In the genomic region with DNA sequence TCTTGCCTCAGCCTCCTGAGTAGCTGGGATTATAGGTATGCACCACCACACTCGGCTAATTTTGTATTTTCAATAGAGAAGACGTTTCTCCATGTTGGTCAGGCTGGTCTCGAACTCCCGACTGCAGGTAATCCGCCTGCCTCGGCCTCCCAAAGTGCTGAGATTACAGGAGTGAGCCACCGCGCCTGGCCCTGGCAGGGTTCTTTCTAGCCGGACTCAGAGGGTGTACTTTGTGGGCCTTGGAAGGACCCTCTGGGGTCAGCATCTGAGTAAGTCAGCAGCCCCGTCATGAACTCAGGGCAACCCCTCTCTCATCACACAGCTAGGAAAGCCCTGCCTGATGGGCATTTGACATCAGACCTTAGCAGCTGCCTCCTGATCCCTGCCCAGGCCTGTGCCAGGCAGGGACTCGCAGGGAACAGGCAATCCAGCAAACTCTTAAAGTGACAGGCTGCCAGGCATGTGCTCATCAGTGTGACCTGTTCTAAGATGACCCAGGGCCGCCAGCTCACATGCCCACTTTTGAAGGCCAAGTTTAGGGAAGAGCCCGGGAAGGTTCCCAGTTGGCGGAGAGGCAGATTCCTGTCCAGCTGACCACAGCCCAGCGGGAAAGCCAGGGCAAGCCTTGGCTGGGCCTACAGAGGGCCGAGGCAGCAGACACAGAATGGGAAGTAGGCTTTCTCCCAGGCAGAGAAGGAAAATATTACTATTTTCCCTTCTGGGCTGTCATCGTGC, we compare ENCODE assay signal across 17 cellular contexts.
DNase-seq lines count a peak whose midpoint lies in the region; ATAC-seq and TF ChIP-seq lines count a peak whose summit lies in the region.
"Had no signal": no experiment of that assay in that cellular context is flagged by ENCODE, and none has a peak within 500 bp of the region (broad histone marks: within the 10 kb centered on the region; RNA-seq: fewer than 3 reads in every experiment).

No MANE protein-coding gene starts in this region.

- H3K9ac ChIP-seq in neuronal stem cell (ENCODE audit: low read depth, low read length, poor library complexity), result no peak overlapping the region
- no peak overlapping the region for H3K9ac ChIP-seq in mesendoderm (ENCODE audit: low read length)

- 68 to 78% (median 68%) methylated on average over 15 to 17 of the region's 17 CpGs for WGBS in heart left ventricle, 4 donors
- WGBS in neuronal stem cell (ENCODE audit: extremely low coverage in 2 of 2, insufficient read length in 2 of 2, insufficient replicate concordance in 1 of 2), 2 donors, result no CpG with 5 or more reads among the region's 17 CpGs
- WGBS in mesendoderm (ENCODE audit: extremely low coverage, insufficient coverage, low lambda C conversion rate), result no CpG with 5 or more reads among the region's 17 CpGs

- no peak overlapping the region for H3K23ac ChIP-seq in neuronal stem cell (ENCODE audit: low read depth, low read length, poor library complexity)
- H3K23ac ChIP-seq in mesendoderm (ENCODE audit: low read length), result no peak overlapping the region

- H3K4me1 ChIP-seq in heart left ventricle (peaks cover 0 to 44% (median 27%) of the 10 kb centered on the region in 12 donors), neuronal stem cell (ENCODE audit: control insufficient read depth in 2 of 2, insufficient read depth in 1 of 2, low read depth in 1 of 2, low read length in 2 of 2) (peaks cover 0 to 8% of the 10 kb centered on the region in 2 donors), mesendoderm (ENCODE audit: control insufficient read depth, low read depth, low read length) (no peaks in the 10 kb centered on the region)
- H3K4me1 ChIP-seq: foreskin keratinocyte, thyroid gland had no signal

- H4K91ac ChIP-seq in neuronal stem cell (ENCODE audit: low read depth, low read length, poor library complexity), result no peak overlapping the region

- H3K4me3 ChIP-seq in AG10803 (ENCODE audit: low read length), result no peak overlapping the region
- no peak overlapping the region for H3K4me3 ChIP-seq in MG63
- H3K4me3 ChIP-seq in heart left ventricle, result no peak overlapping the region
- no peak overlapping the region for H3K4me3 ChIP-seq in neuronal stem cell (ENCODE audit: low read length in 2 of 2)
- H3K4me3 ChIP-seq in mesendoderm (ENCODE audit: low read length), result no peak overlapping the region
- H3K4me3 ChIP-seq: thyroid gland had no signal

- H2AFZ ChIP-seq in neuronal stem cell (ENCODE audit: low read length), result no peak overlapping the region

- H2BK15ac ChIP-seq in neuronal stem cell (ENCODE audit: low read length) (no peak overlapping the region), mesendoderm (replicated peaks; ENCODE audit: low read depth) (no peak overlapping the region)

- no peak overlapping the region for H4K5ac ChIP-seq in mesendoderm (ENCODE audit: low read length)

- DNase-seq in AG10803 (ENCODE audit: low read depth) (peak; percentile 16), MG63 (peak; percentile 92), heart left ventricle (peak; percentile 50 to 89 (median 66)), neuronal stem cell (ENCODE audit: low spot score) (no peak), mesendoderm (no peak), NCI-H2171 (lab: John Stamatoyannopoulos, UW) (no peak)
- DNase-seq: ACHN; activated CD4-positive, CD25-positive, alpha-beta regulatory T cell treated with anti-CD3 and anti-CD28 coated beads, Interleukin-2, amount 50 U/mL, for 72 hours; activated naive CD4-positive, alpha-beta T cell treated with Interleukin-2 at 50 U/mL for 16 hours; Calu3; foreskin keratinocyte; GOT3; IMR-90; NCI-H1048; thyroid gland had no signal

- no peak for TF ChIP-seq CTCF in AG10803 (conservative IDR thresholded peaks at IDR 0.05; ENCODE audit: low read length)
- TF ChIP-seq CTCF in heart left ventricle (IDR thresholded peaks at IDR 0.05), result no peak

- H3K18ac ChIP-seq in neuronal stem cell (ENCODE audit: low read length), result peak overlapping the region; percentile 64
- no peak overlapping the region for H3K18ac ChIP-seq in mesendoderm (ENCODE audit: low read length)

- H3K14ac ChIP-seq in neuronal stem cell (ENCODE audit: low read length), result no peak overlapping the region

- TF ChIP-seq POLR2A in heart left ventricle (IDR thresholded peaks at IDR 0.05), result no peak

- no peak overlapping the region for H3K4ac ChIP-seq in neuronal stem cell (ENCODE audit: low read length)
- H3K4ac ChIP-seq in mesendoderm (ENCODE audit: low read depth, low read length), result no peak overlapping the region

- intact Hi-C loops in heart left ventricle (cut with DNase I), result loop anchor here in 1 of 10 donors (10.0 kb wide), 1 partner anchor 71 kb away; no protein-coding TSS in a partner anchor

- H4K8ac ChIP-seq in neuronal stem cell (ENCODE audit: low read depth, low read length), result no peak overlapping the region
- H4K8ac ChIP-seq in mesendoderm (ENCODE audit: low read depth, low read length), result no peak overlapping the region

- no peak overlapping the region for H3K56ac ChIP-seq in mesendoderm (ENCODE audit: low read length)

- H2AK5ac ChIP-seq in neuronal stem cell (ENCODE audit: low read depth, low read length) (peak overlapping the region; percentile 10), mesendoderm (ENCODE audit: low read length) (no peak overlapping the region)

- no peaks in the 10 kb centered on the region for H3K79me2 ChIP-seq in mesendoderm (ENCODE audit: control insufficient read depth, insufficient read depth, low read length)

- H3K4me2 ChIP-seq in neuronal stem cell (ENCODE audit: insufficient read depth, low read length, poor library complexity, severe bottlenecking) (no peak overlapping the region), mesendoderm (ENCODE audit: low read length) (no peak overlapping the region)

- H2BK120ac ChIP-seq in neuronal stem cell (ENCODE audit: low read depth, low read length), result no peak overlapping the region
- no peak overlapping the region for H2BK120ac ChIP-seq in mesendoderm (ENCODE audit: low read depth, low read length)

- H3K9me3 ChIP-seq in MG63, result no peaks in the 10 kb centered on the region
- no peaks in the 10 kb centered on the region for H3K9me3 ChIP-seq in heart left ventricle
- no peaks in the 10 kb centered on the region for H3K9me3 ChIP-seq in neuronal stem cell (replicated peaks in 1 of 2; ENCODE audit: control insufficient read depth in 2 of 2, insufficient read depth in 1 of 2, low read depth in 1 of 2, low read length in 2 of 2)
- H3K9me3 ChIP-seq: thyroid gland had no signal

- H3K27me3 ChIP-seq in MG63 (no peaks in the 10 kb centered on the region), heart left ventricle (no peaks in the 10 kb centered on the region), neuronal stem cell (ENCODE audit: control insufficient read depth in 3 of 3, insufficient read depth in 3 of 3, low read depth in 1 of 3, low read length in 3 of 3) (peaks cover 0 to 12% (median 0%) of the 10 kb centered on the region in 3 experiments), mesendoderm (ENCODE audit: insufficient read depth, low read length, poor library complexity) (no peaks in the 10 kb centered on the region)
- H3K27me3 ChIP-seq: foreskin keratinocyte, thyroid gland had no signal

- H2BK12ac ChIP-seq in neuronal stem cell (ENCODE audit: low read length), result no peak overlapping the region

- H3K36me3 ChIP-seq in MG63, result no peaks in the 10 kb centered on the region
- no peaks in the 10 kb centered on the region for H3K36me3 ChIP-seq in heart left ventricle
- no peaks in the 10 kb centered on the region for H3K36me3 ChIP-seq in neuronal stem cell (replicated peaks in 1 of 2; ENCODE audit: control insufficient read depth in 2 of 2, insufficient read depth in 2 of 2, low read length in 2 of 2)
- no peaks in the 10 kb centered on the region for H3K36me3 ChIP-seq in mesendoderm (ENCODE audit: control insufficient read depth, insufficient read depth, low read length)
- H3K36me3 ChIP-seq: thyroid gland had no signal

- H3K79me1 ChIP-seq in neuronal stem cell (ENCODE audit: low read depth, low read length) (peaks cover 3% of the 10 kb centered on the region), mesendoderm (ENCODE audit: low read length) (no peaks in the 10 kb centered on the region)

- H3K27ac ChIP-seq in heart left ventricle, result peak overlapping the region in 9 of 12 donors; percentile 46 to 78 (median 60)
- no peak overlapping the region for H3K27ac ChIP-seq in neuronal stem cell (replicated peaks; ENCODE audit: low read length)
- no peak overlapping the region for H3K27ac ChIP-seq in mesendoderm (ENCODE audit: low read depth, low read length)
- H3K27ac ChIP-seq: foreskin keratinocyte, thyroid gland had no signal

- H2BK5ac ChIP-seq in neuronal stem cell (ENCODE audit: low read length) (peak overlapping the region; percentile 97), mesendoderm (ENCODE audit: low read length) (no peak overlapping the region)

- ATAC-seq in heart left ventricle (peak; percentile 68 to 88 (median 78)), HG02852 (IDR thresholded peaks at IDR 0.05; ENCODE audit: unreplicated experiment) (no peak), HG02885 (IDR thresholded peaks at IDR 0.05; ENCODE audit: poor library complexity, unreplicated experiment) (no peak)
- ATAC-seq: foreskin keratinocyte had no signal

Comparison
In these comparisons a context has a peak if more than half of its experiments do, and no peak if none do; other contexts are left out.
1. DNase-seq: peak in AG10803 (single experiment), MG63 (single experiment) and heart left ventricle (5 of 5); none in neuronal stem cell (single experiment), mesendoderm (single experiment) and NCI-H2171 (single experiment).
2. ATAC-seq: peak in heart left ventricle (4 of 4); none in HG02852 (single experiment) and HG02885 (single experiment).
3. H3K27ac ChIP-seq: peak in heart left ventricle (9 of 12); none in neuronal stem cell (single experiment) and mesendoderm (single experiment).